Comparison of ENCODE assay signal across 25 cellular contexts in genomic region chrX:1417921-1418875, GRCh38. TPM values are rescaled to one million over a fixed set of nuclear protein-coding genes. Genes with fewer than 3 reads are reported as not detected.
DNase-seq lines count a peak whose midpoint lies in the region; ATAC-seq, FAIRE-seq and TF ChIP-seq lines count a peak whose summit lies in the region.
"Had no signal": no experiment of that assay in that cellular context is flagged by ENCODE, and none has a peak within 500 bp of the region (broad histone marks: within the 10 kb centered on the region; RNA-seq: fewer than 3 reads in every experiment).

No MANE protein-coding gene starts in this region.

- no peak overlapping the region for H4K8ac ChIP-seq in IMR-90 (ENCODE audit: low read depth in 2 of 2, low read length in 2 of 2)

- no peaks in the 10 kb centered on the region; a peak in 1 of 4 replicates for H3K79me1 ChIP-seq in IMR-90 (ENCODE audit: low read depth in 1 of 2, low read length in 2 of 2)

- no peak for TF ChIP-seq RAD21 in IMR-90 (IDR thresholded peaks at IDR 0.05; ENCODE audit: low read length)

- H2BK120ac ChIP-seq in IMR-90 (ENCODE audit: low read depth, low read length), result no peak overlapping the region

- no peak overlapping the region for H3K4ac ChIP-seq in IMR-90 (ENCODE audit: low read depth, low read length)

- no peak for FAIRE-seq in kidney (lab: Jason Lieb, UNC)
- FAIRE-seq: D721Med, pancreas had no signal

- DNase-seq in left cardiac atrium (peak; percentile 14), right atrium auricular region (ENCODE audit: low spot score) (no peak), IMR-90 (no peak), kidney (peak; percentile 51), suprapubic skin (ENCODE audit: low spot score in 2 of 2) (peak; percentile 55 to 63), DMS53 treated with DMSO at 0.1 percent for 48 hours (lab: John Stamatoyannopoulos, UW; ENCODE audit: unreplicated experiment) (no peak), NAMALWA (ENCODE audit: low spot score) (no peak)
- DNase-seq: activated CD4-positive, alpha-beta T cell treated with anti-CD3 and anti-CD28 coated beads for 4 hours; activated CD8-positive, alpha-beta memory T cell treated with anti-CD3 and anti-CD28 coated beads, Interleukin-2, amount 10 ng/mL, durations not matched to agents 7 days and 5 days; effector CD4-positive, alpha-beta T cell; GM23248; NCI-H1694; NCI-H526; stimulated activated CD4-positive, alpha-beta T cell treated with anti-CD3 and anti-CD28 coated beads, Interleukin-15, amount 100 ng/mL, for 24 hours; stomach; T-helper 17 cell had no signal

- no peak overlapping the region for H3K18ac ChIP-seq in IMR-90 (ENCODE audit: low read depth, low read length)

- in situ Hi-C loops in IMR-90 (cut with MboI; ENCODE audit: low sequenced_read_pairs), result no loop called here

- H3K9me1 ChIP-seq in IMR-90 (ENCODE audit: insufficient read depth, low read length), result 0 out of 2 replicates have a peak, but pooled peaks cover 6% of the 10 kb centered on the region

- H3K27ac ChIP-seq in right atrium auricular region, result no peak overlapping the region
- H3K27ac ChIP-seq in IMR-90 (ENCODE audit: insufficient read depth, low read length), result no peak overlapping the region
- H3K27ac ChIP-seq in kidney (ENCODE audit: low read depth in 2 of 2, low read length in 2 of 2), result no peak overlapping the region
- H3K27ac ChIP-seq in suprapubic skin, result no peak overlapping the region
- H3K27ac ChIP-seq: body of pancreas, C4-2B, GM23248, left lung, pancreas, right lobe of liver, stomach, tibial nerve had no signal

- H3K36me3 ChIP-seq in right atrium auricular region (peaks cover 40% of the 10 kb centered on the region), IMR-90 (ENCODE audit: control insufficient read depth, insufficient read depth, low read length) (peaks cover 65% of the 10 kb centered on the region), kidney (ENCODE audit: control insufficient read depth in 1 of 2, insufficient read depth in 2 of 2, low read length in 2 of 2) (peaks cover 13 to 22% of the 10 kb centered on the region in 2 donors), suprapubic skin (peaks cover 77% of the 10 kb centered on the region)

- H3K56ac ChIP-seq in IMR-90 (ENCODE audit: extremely low read depth, insufficient read depth, low read length), result no peak overlapping the region

- CTCF ChIA-PET in IMR-90 (lab: Yijun Ruan, JAX), result no interaction called here

- H4K5ac ChIP-seq in IMR-90 (ENCODE audit: low read depth, low read length), result no peak overlapping the region

- TF ChIP-seq CTCF in right atrium auricular region (IDR thresholded peaks at IDR 0.05) (no peak), IMR-90 (conservative IDR thresholded peaks at IDR 0.05; ENCODE audit: low read depth, low read length) (no peak), kidney (IDR thresholded peaks at IDR 0.05; ENCODE audit: borderline replicate concordance, extremely low read depth, insufficient read depth) (no peak), suprapubic skin (IDR thresholded peaks at IDR 0.05) (no peak)

- H3K9me3 ChIP-seq in right atrium auricular region, result peaks cover 0 to 21% of the 10 kb centered on the region in 2 donors
- H3K9me3 ChIP-seq in IMR-90 (ENCODE audit: control insufficient read depth, insufficient read depth, low read length), result peaks cover 22% of the 10 kb centered on the region
- peaks cover 0 to 9% of the 10 kb centered on the region in 2 donors for H3K9me3 ChIP-seq in kidney (ENCODE audit: control insufficient read depth in 1 of 2, low read length in 2 of 2)
- H3K9me3 ChIP-seq in suprapubic skin, result no peaks in the 10 kb centered on the region
- H3K9me3 ChIP-seq: body of pancreas, pancreas, right lobe of liver had no signal

- H3K4me1 ChIP-seq in right atrium auricular region (no peaks in the 10 kb centered on the region), IMR-90 (ENCODE audit: control insufficient read depth, insufficient read depth, low read length) (no peaks in the 10 kb centered on the region), kidney (ENCODE audit: control insufficient read depth in 1 of 2, insufficient read depth in 1 of 2, low read depth in 1 of 2, low read length in 2 of 2) (no peaks in the 10 kb centered on the region), suprapubic skin (no peaks in the 10 kb centered on the region)
- H3K4me1 ChIP-seq: body of pancreas, left lung, pancreas, right lobe of liver, tibial nerve had no signal

- H2AK5ac ChIP-seq in IMR-90 (ENCODE audit: low read depth, low read length), result no peak overlapping the region

- 98% methylated on average over 10 of the region's 24 CpGs; no CpG with 5 or more reads in 1 of the 2 experiments for WGBS in IMR-90 (ENCODE audit: extremely low coverage in 2 of 2, insufficient read length in 1 of 2), 2 experiments
- 97% methylated on average over 17 of the region's 24 CpGs for WGBS in suprapubic skin

- POLR2A ChIA-PET in IMR-90 (lab: Charles Lee; ENCODE audit: unreplicated experiment), result no interaction called here

- H3K4me3 ChIP-seq in right atrium auricular region, result no peak overlapping the region
- no peak overlapping the region for H3K4me3 ChIP-seq in IMR-90 (ENCODE audit: insufficient read depth, low read depth, low read length)
- H3K4me3 ChIP-seq in kidney (ENCODE audit: low read length in 2 of 2), result no peak overlapping the region
- H3K4me3 ChIP-seq in suprapubic skin, result no peak overlapping the region
- H3K4me3 ChIP-seq: body of pancreas, GM23248, left lung, pancreas, right lobe of liver, stomach, tibial nerve had no signal

- H2AFZ ChIP-seq in IMR-90 (replicated peaks; ENCODE audit: low read length, poor library complexity), result peak overlapping the region; percentile 69
- H2AFZ ChIP-seq: GM23248 had no signal

- BruUV-seq in IMR-90 (replicated peaks; lab: Mats Ljungman, UMichigan), result no TSS peak

- no peak for TF ChIP-seq POLR2A in IMR-90 (IDR thresholded peaks at IDR 0.05; ENCODE audit: low read depth, low read length)
- no peak for TF ChIP-seq POLR2A in suprapubic skin (IDR thresholded peaks at IDR 0.05)

- no peak overlapping the region for H4K91ac ChIP-seq in IMR-90 (ENCODE audit: insufficient read depth, low read depth, low read length)

- ATAC-seq in left cardiac atrium (peak in 1 of 2 donors; percentile 1), IMR-90 (ENCODE audit: low read depth) (no peak), GM21576 (IDR thresholded peaks at IDR 0.05; ENCODE audit: unreplicated experiment) (no peak)
- ATAC-seq: activated CD8-positive, alpha-beta memory T cell treated with anti-CD3 and anti-CD28 coated beads, Interleukin-2, amount 10 ng/mL, durations not matched to agents 7 days and 5 days; body of pancreas; left lung; natural killer cell treated with Interleukin-12 subunit alpha and Interleukin-12 subunit beta and Interleukin-15 and Interleukin-18, amount 100 ng/mL, for 72 hours; T-helper 17 cell had no signal

- H2BK15ac ChIP-seq in IMR-90 (ENCODE audit: low read depth, low read length), result no peak overlapping the region

- H3K23ac ChIP-seq in IMR-90 (ENCODE audit: low read depth, low read length), result no peak overlapping the region

- intact Hi-C loops in left cardiac atrium (cut with DNase I), result no loop called here
- intact Hi-C loops in IMR-90 (cut with micrococcal nuclease), result no loop called here
- intact Hi-C loops in kidney (cut with DNase I), result no loop called here

- H2AK9ac ChIP-seq in IMR-90 (replicated peaks; ENCODE audit: low read depth, low read length, poor library complexity), result peak overlapping the region; percentile 55

- no peak overlapping the region for H2BK20ac ChIP-seq in IMR-90 (ENCODE audit: low read depth, low read length)

- H3K27me3 ChIP-seq in right atrium auricular region (no peaks in the 10 kb centered on the region), IMR-90 (ENCODE audit: control insufficient read depth, insufficient read depth, low read length) (no peaks in the 10 kb centered on the region), suprapubic skin (no peaks in the 10 kb centered on the region)
- H3K27me3 ChIP-seq: body of pancreas, left lung, pancreas, right lobe of liver, stomach, tibial nerve had no signal

- no peak overlapping the region for H3K9ac ChIP-seq in IMR-90 (ENCODE audit: low read depth, low read length)
- H3K9ac ChIP-seq in kidney (ENCODE audit: low read length in 2 of 2), result no peak overlapping the region
- H3K9ac ChIP-seq: GM23248 had no signal

- dilution Hi-C loops in IMR-90 (cut with HindIII; ENCODE audit: low sequenced_read_pairs, unreplicated experiment), result no loop called here

- no peak overlapping the region for H3K14ac ChIP-seq in IMR-90 (replicated peaks; ENCODE audit: low read depth, low read length)

- no peak for TF ChIP-seq EP300 in suprapubic skin (IDR thresholded peaks at IDR 0.05)

- no peaks in the 10 kb centered on the region; the same call in 1 of the 2 replicates for H4K20me1 ChIP-seq in IMR-90 (ENCODE audit: insufficient read depth, low read length)

- H2BK5ac ChIP-seq in IMR-90 (ENCODE audit: low read depth, low read length, poor library complexity, severe bottlenecking), result no peak overlapping the region

- no peak overlapping the region for H3K4me2 ChIP-seq in IMR-90 (ENCODE audit: low read depth, low read length)

TF ChIP-seq in IMR-90, 13 proteins besides CTCF, POLR2A, EP300 and RAD21 (continues in another document):
- no peak for TF ChIP-seq SMC3 (IDR thresholded peaks at IDR 0.05; ENCODE audit: low read depth, low read length)

RNA-seq across cellular contexts. Expression of gene SLC25A6, which starts 26.3 kb away (rescaled TPM):
- total RNA-seq in left cardiac atrium (100 to 1,000 TPM; 171 to 206 TPM), right atrium auricular region (100 to 1,000 TPM; 109 to 157 TPM), IMR-90 (2012; rRNA removed) (166 and 264 TPM in 2 replicates), kidney (357 TPM), suprapubic skin (100 to 1,000 TPM; 250 to 408 (median 336) TPM)
- polyA plus RNA-seq in IMR-90 (2012; rRNA removed) (565 and 615 TPM in 2 replicates), kidney (ENCODE audit: insufficient read depth, low read depth, low replicate concordance) (654 TPM)
- polyA plus RNA-seq in IMR-90 (2012; cell fraction: cytosol; rRNA removed), result 672 and 1,125 TPM in 2 replicates
- polyA plus RNA-seq in IMR-90 (2012; cell fraction: nucleus; rRNA removed; ENCODE audit: low replicate concordance), result 304 and 505 TPM in 2 replicates

RNA-seq across cellular contexts. Expression of gene ASMTL, which starts 34.5 kb away (rescaled TPM):
- total RNA-seq in left cardiac atrium (10 to 100 TPM; 26.4 to 27.7 TPM), right atrium auricular region (10 to 100 TPM; 20.1 to 31.9 TPM), IMR-90 (2012; rRNA removed) (13.1 and 13.4 TPM in 2 replicates), kidney (33.3 TPM), suprapubic skin (10 to 100 TPM; 19.4 to 27.7 (median 24.4) TPM)
- polyA plus RNA-seq in IMR-90 (2012; rRNA removed) (33.4 and 34.6 TPM in 2 replicates), kidney (ENCODE audit: insufficient read depth, low read depth, low replicate concordance) (29.9 TPM)
- polyA plus RNA-seq in IMR-90 (2012; cell fraction: cytosol; rRNA removed), result 35.4 and 37.5 TPM in 2 replicates
- 26.1 and 39.1 TPM in 2 replicates for polyA plus RNA-seq in IMR-90 (2012; cell fraction: nucleus; rRNA removed; ENCODE audit: low replicate concordance)

Comparison
In these comparisons a context has a peak if more than half of its experiments do, and no peak if none do; other contexts are left out.
1. DNase-seq: peak in left cardiac atrium (single experiment), kidney (single experiment) and suprapubic skin (2 of 2); none in right atrium auricular region (single experiment), IMR-90 (single experiment), DMS53 treated with DMSO at 0.1 percent for 48 hours (single experiment) and NAMALWA (single experiment).